In genomic region chr6:125098253-125098652, GRCh38 we compare ENCODE assay signal across 25 cellular contexts. TPM values are rescaled to one million over a fixed set of nuclear protein-coding genes. Genes with fewer than 3 reads are reported as not detected.
DNase-seq lines count a peak whose midpoint lies in the region; ATAC-seq and TF ChIP-seq lines count a peak whose summit lies in the region.
"Had no signal": no experiment of that assay in that cellular context is flagged by ENCODE, and none has a peak within 500 bp of the region (broad histone marks: within the 10 kb centered on the region; RNA-seq: fewer than 3 reads in every experiment).

No MANE protein-coding gene starts in this region.

- H3K4me3 Mint-ChIP-seq in natural killer cell: peak overlapping the region; percentile 91
- H3K4me3 Mint-ChIP-seq in natural killer cell treated with Interleukin-12 subunit alpha and Interleukin-12 subunit beta and Interleukin-15 and Interleukin-18, amount 100 ng/mL, for 72 hours: no peak overlapping the region
- peak overlapping the region; percentile 2 for H3K4me3 Mint-ChIP-seq in endothelial cell (ENCODE audit: unreplicated experiment)
- H3K4me3 Mint-ChIP-seq in nephron: peak overlapping the region; percentile 22 to 65 (median 56)
- no peak overlapping the region for H3K4me3 Mint-ChIP-seq in activated CD4-positive, alpha-beta memory T cell treated with anti-CD3 and anti-CD28 coated beads for 36 hours
- H3K4me3 Mint-ChIP-seq: CD4-positive, CD25-positive, alpha-beta regulatory T cell had no signal

- peaks cover 5 to 20% of the 10 kb centered on the region in 2 donors for H3K4me1 Mint-ChIP-seq in natural killer cell
- H3K4me1 Mint-ChIP-seq in natural killer cell treated with Interleukin-12 subunit alpha and Interleukin-12 subunit beta and Interleukin-15 and Interleukin-18, amount 100 ng/mL, for 72 hours (ENCODE audit: low read depth in 2 of 2): no peaks in the 10 kb centered on the region
- peaks cover 28% of the 10 kb centered on the region for H3K4me1 Mint-ChIP-seq in endothelial cell (ENCODE audit: unreplicated experiment)
- peaks cover 46% of the 10 kb centered on the region for H3K4me1 Mint-ChIP-seq in nephron
- H3K4me1 Mint-ChIP-seq in activated CD4-positive, alpha-beta memory T cell treated with anti-CD3 and anti-CD28 coated beads for 36 hours (ENCODE audit: low read depth): peaks cover 4% of the 10 kb centered on the region
- H3K4me1 Mint-ChIP-seq: CD4-positive, CD25-positive, alpha-beta regulatory T cell had no signal

- DNase-seq in natural killer cell (no peak), endothelial cell (ENCODE audit: low spot score) (no peak), amniotic stem cell (lab: John Stamatoyannopoulos, UW) (no peak), NCI-H345 (lab: John Stamatoyannopoulos, UW) (no peak)
- DNase-seq in natural killer cell treated with Interleukin-12 subunit alpha and Interleukin-12 subunit beta and Interleukin-15 and Interleukin-18, amount 100 ng/mL, for 72 hours (ENCODE audit: low spot score): no peak
- no peak for DNase-seq in activated CD4-positive, alpha-beta memory T cell treated with anti-CD3 and anti-CD28 coated beads for 36 hours
- DNase-seq: ACHN; CD4-positive, CD25-positive, alpha-beta regulatory T cell; COR-L47; DMS53; GM23248; H9; HFFc6; NCI-H1048; NCI-H1417 treated with DMSO at 0.1 percent for 48 hours; NCI-H1694 treated with DMSO at 0.1 percent for 48 hours; NCI-H2081; NCI-H2227 treated with DMSO at 0.1 percent for 48 hours; NCI-H510A; NCI-H69; Right ventricle myocardium superior; RPMI8226 had no signal

- CTCF ChIA-PET in activated CD4-positive, alpha-beta memory T cell treated with anti-CD3 and anti-CD28 coated beads for 36 hours (lab: Charles Lee): no interaction called here

- POLR2A ChIA-PET in activated CD4-positive, alpha-beta memory T cell treated with anti-CD3 and anti-CD28 coated beads for 36 hours (lab: Charles Lee): no interaction called here

- no peak for TF ChIP-seq CTCF in natural killer cell (IDR thresholded peaks at IDR 0.05)
- TF ChIP-seq CTCF in endothelial cell (IDR thresholded peaks at IDR 0.05; ENCODE audit: unreplicated experiment): no peak
- TF ChIP-seq CTCF in nephron (IDR thresholded peaks at IDR 0.05; ENCODE audit: unreplicated experiment in 3 of 3): no peak

- no peaks in the 10 kb centered on the region for H3K36me3 Mint-ChIP-seq in natural killer cell
- no peaks in the 10 kb centered on the region for H3K36me3 Mint-ChIP-seq in natural killer cell treated with Interleukin-12 subunit alpha and Interleukin-12 subunit beta and Interleukin-15 and Interleukin-18, amount 100 ng/mL, for 72 hours
- no peaks in the 10 kb centered on the region for H3K36me3 Mint-ChIP-seq in endothelial cell (ENCODE audit: low read depth, unreplicated experiment)
- no peaks in the 10 kb centered on the region for H3K36me3 Mint-ChIP-seq in nephron (ENCODE audit: low read depth)
- no peaks in the 10 kb centered on the region for H3K36me3 Mint-ChIP-seq in activated CD4-positive, alpha-beta memory T cell treated with anti-CD3 and anti-CD28 coated beads for 36 hours
- H3K36me3 Mint-ChIP-seq: CD4-positive, CD25-positive, alpha-beta regulatory T cell had no signal

- no peak overlapping the region for H3K27ac Mint-ChIP-seq in natural killer cell
- no peak overlapping the region for H3K27ac Mint-ChIP-seq in natural killer cell treated with Interleukin-12 subunit alpha and Interleukin-12 subunit beta and Interleukin-15 and Interleukin-18, amount 100 ng/mL, for 72 hours
- H3K27ac Mint-ChIP-seq in endothelial cell (ENCODE audit: unreplicated experiment): no peak overlapping the region
- H3K27ac Mint-ChIP-seq in nephron: no peak overlapping the region
- no peak overlapping the region for H3K27ac Mint-ChIP-seq in activated CD4-positive, alpha-beta memory T cell treated with anti-CD3 and anti-CD28 coated beads for 36 hours
- H3K27ac Mint-ChIP-seq: CD4-positive, CD25-positive, alpha-beta regulatory T cell; H9; IgD-negative memory B cell had no signal

- no peaks in the 10 kb centered on the region for H3K9me3 Mint-ChIP-seq in natural killer cell
- H3K9me3 Mint-ChIP-seq in natural killer cell treated with Interleukin-12 subunit alpha and Interleukin-12 subunit beta and Interleukin-15 and Interleukin-18, amount 100 ng/mL, for 72 hours: no peaks in the 10 kb centered on the region
- H3K9me3 Mint-ChIP-seq in endothelial cell (ENCODE audit: unreplicated experiment): no peaks in the 10 kb centered on the region
- H3K9me3 Mint-ChIP-seq in nephron: no peaks in the 10 kb centered on the region
- H3K9me3 Mint-ChIP-seq in activated CD4-positive, alpha-beta memory T cell treated with anti-CD3 and anti-CD28 coated beads for 36 hours: no peaks in the 10 kb centered on the region
- H3K9me3 Mint-ChIP-seq: H9, HFFc6 had no signal

- intact Hi-C loops in natural killer cell (cut with micrococcal nuclease): no loop called here
- intact Hi-C loops in activated CD4-positive, alpha-beta memory T cell treated with anti-CD3 and anti-CD28 coated beads for 36 hours (cut with micrococcal nuclease): no loop called here

- ATAC-seq in natural killer cell: no peak
- no peak for ATAC-seq in natural killer cell treated with Interleukin-12 subunit alpha and Interleukin-12 subunit beta and Interleukin-15 and Interleukin-18, amount 100 ng/mL, for 72 hours
- ATAC-seq in HG02623 (IDR thresholded peaks at IDR 0.05; ENCODE audit: unreplicated experiment): no peak

- H3K27me3 Mint-ChIP-seq in natural killer cell (ENCODE audit: low read depth in 2 of 2) (peaks cover 0 to 5% of the 10 kb centered on the region in 2 donors), endothelial cell (ENCODE audit: unreplicated experiment) (peaks cover under 1% of the 10 kb centered on the region), nephron (ENCODE audit: low read depth) (peaks cover 4% of the 10 kb centered on the region)
- H3K27me3 Mint-ChIP-seq in natural killer cell treated with Interleukin-12 subunit alpha and Interleukin-12 subunit beta and Interleukin-15 and Interleukin-18, amount 100 ng/mL, for 72 hours: peaks cover 4 to 21% of the 10 kb centered on the region in 2 donors
- peaks cover 2% of the 10 kb centered on the region for H3K27me3 Mint-ChIP-seq in activated CD4-positive, alpha-beta memory T cell treated with anti-CD3 and anti-CD28 coated beads for 36 hours

RNA-seq across cellular contexts. Expression of gene TPD52L1, which starts 55.3 kb away (rescaled TPM):
- total RNA-seq in natural killer cell: 1 to 10 TPM in 2 of 3 donors, not detected in 1; 1.2 TPM
- not detected for total RNA-seq in natural killer cell treated with Interleukin-12 subunit alpha and Interleukin-12 subunit beta and Interleukin-15 and Interleukin-18, amount 100 ng/mL, for 72 hours
- total RNA-seq in endothelial cell (ENCODE audit: unreplicated experiment): 118 TPM
- total RNA-seq in activated CD4-positive, alpha-beta memory T cell treated with anti-CD3 and anti-CD28 coated beads for 36 hours: 1 to 10 TPM; 1.3 to 1.4 TPM
- total RNA-seq: CD4-positive, CD25-positive, alpha-beta regulatory T cell had no signal

Comparison
In these comparisons a context has a peak if more than half of its experiments do, and no peak if none do; other contexts are left out.
1. H3K4me3 Mint-ChIP-seq: peak in natural killer cell (single experiment), endothelial cell (single experiment) and nephron (3 of 3); none in natural killer cell treated with Interleukin-12 subunit alpha and Interleukin-12 subunit beta and Interleukin-15 and Interleukin-18, amount 100 ng/mL, for 72 hours (single experiment) and activated CD4-positive, alpha-beta memory T cell treated with anti-CD3 and anti-CD28 coated beads for 36 hours (single experiment).
2. RNA of gene TPD52L1, which starts 55.3 kb away (total RNA-seq): 118 TPM in endothelial cell (single experiment); 1.3 to 1.4 TPM in activated CD4-positive, alpha-beta memory T cell treated with anti-CD3 and anti-CD28 coated beads for 36 hours, 1.2 TPM in natural killer cell and not detected in natural killer cell treated with Interleukin-12 subunit alpha and Interleukin-12 subunit beta and Interleukin-15 and Interleukin-18, amount 100 ng/mL, for 72 hours; every median in the first group is over 10 times any median in the second.